12 cellular contexts compared by ENCODE assay signal in genomic region chr10:480928-481551, GRCh38.
DNase-seq lines count a peak whose midpoint lies in the region; ATAC-seq and TF ChIP-seq lines count a peak whose summit lies in the region.
"Had no signal": no experiment of that assay in that cellular context is flagged by ENCODE, and none has a peak within 500 bp of the region (broad histone marks: within the 10 kb centered on the region; RNA-seq: fewer than 3 reads in every experiment).

No MANE protein-coding gene starts in this region.

- no peak overlapping the region for H3K4me3 ChIP-seq in choroid plexus epithelial cell (ENCODE audit: low read depth, low read length)

- H3K4me3 Mint-ChIP-seq in T-helper 17 cell = no peak overlapping the region
- H3K4me3 Mint-ChIP-seq: CD8-positive, alpha-beta memory T cell had no signal

- no peaks in the 10 kb centered on the region for H3K9me3 ChIP-seq in T-helper 17 cell (ENCODE audit: control insufficient read depth, low read length, poor library complexity, severe bottlenecking)

- no peaks in the 10 kb centered on the region for H3K27me3 Mint-ChIP-seq in T-helper 17 cell

- peaks cover 5% of the 10 kb centered on the region for H3K4me1 Mint-ChIP-seq in T-helper 17 cell

- DNase-seq in AG08396 (ENCODE audit: low spot score) (peak; percentile 55), NCI-H1092 treated with DMSO at 0.1 percent for 48 hours (lab: John Stamatoyannopoulos, UW) (peak; percentile 3), choroid plexus epithelial cell (ENCODE audit: low read depth) (peak; percentile 83), left lobe of liver (ENCODE audit: low spot score) (peak; percentile 44), MV-4-11 (lab: John Stamatoyannopoulos, UW) (no peak), T-helper 17 cell (no peak), glomerular visceral epithelial cell (ENCODE audit: extremely low spot score) (no peak)
- DNase-seq: effector memory CD4-positive, alpha-beta T cell; mammary epithelial cell; stimulated activated CD4-positive, alpha-beta T cell treated with anti-CD3 and anti-CD28 coated beads, Interleukin-2, amount 100 ng/mL, for 48 hours had no signal

- H3K27ac Mint-ChIP-seq in T-helper 17 cell = no peak overlapping the region
- H3K27ac Mint-ChIP-seq: CD8-positive, alpha-beta memory T cell had no signal

- no peaks in the 10 kb centered on the region for H3K36me3 Mint-ChIP-seq in T-helper 17 cell (ENCODE audit: low read depth)

- peak; percentile 43 for ATAC-seq in left lobe of liver
- ATAC-seq in T-helper 17 cell = no peak
- no peak for ATAC-seq in HG03432 (IDR thresholded peaks at IDR 0.05; ENCODE audit: unreplicated experiment)

- TF ChIP-seq CTCF in choroid plexus epithelial cell (conservative IDR thresholded peaks at IDR 0.05; ENCODE audit: low read depth, low read length) = no peak

Comparison
In these comparisons a context has a peak if more than half of its experiments do, and no peak if none do; other contexts are left out.
1. DNase-seq: peak in AG08396 (single experiment), NCI-H1092 treated with DMSO at 0.1 percent for 48 hours (single experiment), choroid plexus epithelial cell (single experiment) and left lobe of liver (single experiment); none in MV-4-11 (single experiment), T-helper 17 cell (0 of 3) and glomerular visceral epithelial cell (single experiment).